27 cellular contexts compared by ENCODE assay signal in genomic region chr16:54813778-54814177, GRCh38.
"Had no signal": no experiment of that assay in that cellular context is flagged by ENCODE, and none has a peak within 500 bp of the region (broad histone marks: within the 10 kb centered on the region; RNA-seq: fewer than 3 reads in every experiment).

No MANE protein-coding gene starts in this region.

- H3K4me1 ChIP-seq: stomach, testis, thyroid gland, tibial nerve, transverse colon, upper lobe of left lung, upper lobe of right lung, uterus, vagina had no signal

- DNase-seq: stimulated activated CD4-positive, alpha-beta T cell treated with anti-CD3 and anti-CD28 coated beads, Interleukin-2, amount 100 ng/mL, for 48 hours; stimulated activated CD4-positive, alpha-beta T cell treated with anti-CD3 and anti-CD28 coated beads, Interleukin-4, amount 100 ng/mL, for 1 hour; stimulated activated CD4-positive, alpha-beta T cell treated with anti-CD3 and anti-CD28 coated beads, Interleukin-4, amount 100 ng/mL, for 24 hours; stimulated activated CD4-positive, alpha-beta T cell treated with anti-CD3 and anti-CD28 coated beads, Interleukin-4, amount 100 ng/mL, for 4 hours; stimulated activated CD8-positive, alpha-beta memory T cell treated with anti-CD3 and anti-CD28 coated beads, Interleukin-4, amount 100 ng/mL, for 48 hours; stimulated activated naive B cell treated with anti-CD40 and anti-IgM and Interleukin-4, amounts not matched to agents 10 μg/mL and 1 μg/mL and 100 μg/mL, for 72 hours; stimulated activated naive CD4-positive, alpha-beta T cell; stimulated activated naive CD4-positive, alpha-beta T cell treated with Interleukin-2 at 50 U/mL for 16 hours; stimulated activated naive CD8-positive, alpha-beta T cell treated with anti-CD3 and anti-CD28 coated beads, Interleukin-15, amount 100 ng/mL, for 72 hours; stimulated activated naive CD8-positive, alpha-beta T cell treated with anti-CD3 and anti-CD28 coated beads, Interleukin-15, Interleukin-2, amounts not matched to agents 100 U/mL and 50 U/mL, for 24 hours; stomach; substantia nigra; testis; thyroid gland; tibial artery; transverse colon; trophoblast cell; upper lobe of left lung; upper lobe of right lung; uterus had no signal

- H3K36me3 ChIP-seq: stomach, suprapubic skin, thoracic aorta, thyroid gland, tibial artery, tibial nerve, transverse colon, upper lobe of left lung, upper lobe of right lung, uterus, vagina had no signal

- H3K27me3 ChIP-seq: suprapubic skin, testis, thyroid gland, tibial artery, tibial nerve, transverse colon, upper lobe of left lung, upper lobe of right lung, vagina had no signal

- H3K9me3 ChIP-seq: stomach, suprapubic skin, testis, thoracic aorta, thyroid gland, tibial artery, tibial nerve, transverse colon, upper lobe of left lung, upper lobe of right lung, uterus, vagina had no signal

- ATAC-seq: stimulated activated effector memory CD8-positive, alpha-beta T cell treated with anti-CD3 and anti-CD28 coated beads, Interleukin-12 subunit alpha, Interleukin-12 subunit beta, amount 100 ng/mL, for 72 hours; stimulated activated memory B cell treated with anti-CD40 and anti-IgM and Interleukin-4, amounts not matched to agents 10 μg/mL and 1 μg/mL and 100 μg/mL, for 72 hours; stimulated activated naive B cell treated with anti-CD40 and anti-IgM and Interleukin-4, amounts not matched to agents 10 μg/mL and 1 μg/mL and 100 μg/mL, for 72 hours; stimulated activated naive CD8-positive, alpha-beta T cell treated with anti-CD3 and anti-CD28 coated beads, Interleukin-15, amount 100 ng/mL, for 72 hours; stimulated activated naive CD8-positive, alpha-beta T cell treated with anti-CD3 and anti-CD28 coated beads, Interleukin-15, Interleukin-2, amounts not matched to agents 100 U/mL and 50 U/mL, for 24 hours; upper lobe of right lung had no signal

- H3K27ac ChIP-seq: stomach, suprapubic skin, testis, thoracic aorta, thyroid gland, tibial nerve, transverse colon, upper lobe of left lung, upper lobe of right lung, uterus, vagina had no signal

- H3K4me3 ChIP-seq: stomach, suprapubic skin, testis, thoracic aorta, thyroid gland, tibial artery, tibial nerve, transverse colon, upper lobe of left lung, upper lobe of right lung, uterus, vagina had no signal

- FAIRE-seq: urothelium cell line had no signal
